Comparison of ENCODE assay signal across 18 cellular contexts in the genomic region with DNA sequence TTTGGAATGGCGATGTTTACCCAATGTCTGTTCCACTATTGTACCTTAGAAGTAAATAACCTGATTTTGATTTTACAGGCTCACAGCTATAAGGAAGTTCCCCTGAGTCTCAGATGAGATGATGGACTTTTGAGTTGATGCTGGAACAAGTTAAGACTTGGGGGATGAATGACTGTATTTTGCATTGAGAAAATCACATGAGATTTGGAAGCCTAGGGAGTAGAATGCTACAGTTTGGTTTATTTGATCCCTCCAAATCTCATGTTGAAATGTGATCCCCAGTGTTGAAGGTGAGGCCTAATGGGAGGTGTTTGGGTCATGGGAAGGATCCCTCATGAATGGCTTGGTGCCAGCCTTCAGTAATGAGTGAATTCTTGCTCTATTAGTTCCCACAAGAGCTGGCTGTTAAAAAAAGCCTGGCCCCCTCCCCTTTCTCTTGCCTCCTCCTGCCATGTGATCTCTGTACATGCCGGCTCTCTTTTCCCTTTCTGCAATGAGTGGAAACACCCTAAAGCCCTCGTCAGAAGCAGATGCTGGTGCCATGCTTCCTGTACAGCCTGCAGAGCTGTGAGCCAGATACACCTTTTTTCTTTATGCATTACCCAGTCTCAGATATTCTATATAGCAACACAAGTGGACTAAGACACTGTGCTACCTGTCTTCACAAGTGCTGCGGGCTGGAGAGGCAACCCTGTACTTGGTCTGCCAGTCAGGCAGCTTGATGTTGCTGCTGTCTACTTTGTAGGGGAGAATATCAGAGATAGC.
DNase-seq lines count a peak whose midpoint lies in the region; ATAC-seq, FAIRE-seq and TF ChIP-seq lines count a peak whose summit lies in the region.
"Had no signal": no experiment of that assay in that cellular context is flagged by ENCODE, and none has a peak within 500 bp of the region (broad histone marks: within the 10 kb centered on the region; RNA-seq: fewer than 3 reads in every experiment).

No MANE protein-coding gene starts in this region.

- peak; percentile 7 for DNase-seq in cardiac septum (ENCODE audit: low spot score)
- DNase-seq in Right ventricle myocardium inferior (ENCODE audit: missing footprints): no peak
- peak; percentile 63 for DNase-seq in bronchial epithelial cell (ENCODE audit: low read depth)
- peak; percentile 11 for DNase-seq in stimulated activated CD8-positive, alpha-beta memory T cell treated with anti-CD3 and anti-CD28 coated beads, Interleukin-4, amount 100 ng/mL, for 48 hours
- DNase-seq in RWPE1 (ENCODE audit: low spot score): no peak
- DNase-seq: DMS 273 treated with DMSO at 0.1 percent for 48 hours, DMS53, DND-41, EL, H9 had no signal

- CTCF ChIA-PET in RWPE1 (lab: Yijun Ruan, JAX): no interaction called here

- TF ChIP-seq CTCF in bronchial epithelial cell (IDR thresholded peaks at IDR 0.05; ENCODE audit: insufficient read depth, low read length, severe bottlenecking): no peak
- no peak for TF ChIP-seq CTCF in RWPE1 (conservative IDR thresholded peaks at IDR 0.05; ENCODE audit: low read depth)

- H3K27me3 ChIP-seq in bronchial epithelial cell (ENCODE audit: control insufficient read depth, insufficient read depth, low read length): no peaks in the 10 kb centered on the region
- H3K27me3 ChIP-seq: BLaER1 treated with 17β-estradiol and CSF1 and Interleukin-3, amounts not matched to agents 10 nM and 100 nM had no signal

- H3K4me3 ChIP-seq in bronchial epithelial cell (ENCODE audit: low read depth, low read length): no peak overlapping the region
- H3K4me3 ChIP-seq: BLaER1 treated with 17β-estradiol and CSF1 and Interleukin-3, amounts not matched to agents 10 nM and 100 nM; GM12878 had no signal

- POLR2A ChIA-PET in RWPE1 (lab: Yijun Ruan, JAX; ENCODE audit: low non-redundant PET): no interaction called here

- FAIRE-seq in bronchial epithelial cell (lab: Jason Lieb, UNC): no peak
- FAIRE-seq: GM12878, H1, HepG2 had no signal

- H3K36me3 ChIP-seq in bronchial epithelial cell (ENCODE audit: control insufficient read depth, insufficient read depth, low read length): no peaks in the 10 kb centered on the region

- ATAC-seq in Right ventricle myocardium inferior (no peak), esophagus mucosa (peak; percentile 76), SK-N-SH treated with all-trans-retinoic acid at 6 μM for 48 hours (no peak), HG03175 (IDR thresholded peaks at IDR 0.05; ENCODE audit: unreplicated experiment) (no peak)
- ATAC-seq: CD8-positive, alpha-beta T cell; GM12878; HepG2 had no signal

- H3K27ac ChIP-seq in RWPE1: no peak overlapping the region
- H3K27ac ChIP-seq: BLaER1 treated with 17β-estradiol and CSF1 and Interleukin-3, amounts not matched to agents 10 nM and 100 nM had no signal

- intact Hi-C loops in cardiac septum (cut with DNase I): no loop called here
- intact Hi-C loops in Right ventricle myocardium inferior (cut with DNase I): no loop called here

TF ChIP-seq in SK-N-SH treated with all-trans-retinoic acid at 6 μM for 48 hours, 23 proteins besides CTCF, POLR2A, EP300 and RAD21 (continues in another document):
- TF ChIP-seq TCF4 (CRISPR knock-in tag; IDR thresholded peaks at IDR 0.05; ENCODE audit: borderline replicate concordance) (no peak), TSHZ2 (CRISPR knock-in tag; IDR thresholded peaks at IDR 0.05) (no peak), ESRRG (CRISPR knock-in tag; IDR thresholded peaks at IDR 0.05) (no peak), CSDC2 (CRISPR knock-in tag; IDR thresholded peaks at IDR 0.05) (no peak), ZNF565 (CRISPR knock-in tag; conservative IDR thresholded peaks at IDR 0.05; ENCODE audit: low read depth) (no peak), ISL1 (CRISPR knock-in tag; IDR thresholded peaks at IDR 0.05) (no peak), SNAI2 (CRISPR knock-in tag; IDR thresholded peaks at IDR 0.05) (no peak), CREB5 (CRISPR knock-in tag; IDR thresholded peaks at IDR 0.05; ENCODE audit: low read depth) (no peak), POU6F1 (CRISPR knock-in tag; IDR thresholded peaks at IDR 0.05; ENCODE audit: borderline replicate concordance, low read depth) (no peak), ZFP3 (CRISPR knock-in tag; IDR thresholded peaks at IDR 0.05) (no peak), ARNTL (CRISPR knock-in tag; IDR thresholded peaks at IDR 0.05; ENCODE audit: borderline replicate concordance, low read depth) (no peak), OSR1 (CRISPR knock-in tag; IDR thresholded peaks at IDR 0.05) (no peak), ZNF8 (CRISPR knock-in tag; IDR thresholded peaks at IDR 0.05) (no peak), TOX (CRISPR knock-in tag; IDR thresholded peaks at IDR 0.05; ENCODE audit: borderline replicate concordance) (no peak), PATZ1 (CRISPR knock-in tag; IDR thresholded peaks at IDR 0.05; ENCODE audit: borderline replicate concordance) (no peak), BACH2 (CRISPR knock-in tag; IDR thresholded peaks at IDR 0.05; ENCODE audit: borderline replicate concordance) (no peak)

Comparison
In these comparisons a context has a peak if more than half of its experiments do, and no peak if none do; other contexts are left out.
1. DNase-seq: peak in cardiac septum (single experiment), bronchial epithelial cell (single experiment) and stimulated activated CD8-positive, alpha-beta memory T cell treated with anti-CD3 and anti-CD28 coated beads, Interleukin-4, amount 100 ng/mL, for 48 hours (single experiment); none in Right ventricle myocardium inferior (single experiment) and RWPE1 (single experiment).